In the genomic region with DNA sequence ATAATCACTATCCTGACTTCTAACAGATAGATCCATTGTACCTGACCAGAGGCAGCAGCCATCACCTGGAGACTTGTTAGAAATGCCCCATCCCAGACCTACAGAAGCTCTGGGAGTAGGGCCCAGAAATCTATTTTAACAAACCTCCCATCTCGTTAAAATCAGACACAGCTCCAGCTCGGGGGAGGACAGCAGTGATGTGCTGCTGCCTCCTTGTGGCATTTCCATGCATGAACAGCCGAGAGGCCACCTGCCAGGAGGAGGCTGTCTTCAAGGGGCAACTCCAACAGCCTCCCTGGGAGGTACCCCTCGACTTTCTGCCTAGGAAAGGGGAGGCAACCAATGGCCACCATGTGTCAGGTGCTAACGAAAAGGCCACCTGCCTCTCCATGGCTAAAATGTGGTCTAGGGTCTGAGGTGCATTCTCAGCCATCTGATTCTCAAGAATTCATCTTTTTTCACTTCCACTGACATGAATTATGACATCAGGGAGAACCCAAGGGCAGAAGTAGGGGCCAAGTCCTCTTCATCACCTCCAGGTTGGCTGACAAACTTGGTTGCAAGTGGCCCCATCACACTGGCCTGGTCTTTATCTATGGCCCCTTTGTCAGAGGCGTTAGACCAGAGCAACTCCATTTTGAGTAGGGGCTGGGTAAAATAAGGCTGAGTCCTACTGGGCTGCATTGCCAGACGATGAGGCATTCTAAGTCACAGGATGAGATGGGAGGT, we compare ENCODE assay signal across 8 cellular contexts. TPM values are rescaled to one million over a fixed set of nuclear protein-coding genes. Genes with fewer than 3 reads are reported as not detected.
DNase-seq lines count a peak whose midpoint lies in the region; ATAC-seq and TF ChIP-seq lines count a peak whose summit lies in the region.

No MANE protein-coding gene starts in this region.

- H3K27ac ChIP-seq in esophagus muscularis mucosa (replicated peaks in 1 of 4) (peak overlapping the region in 2 of 4 donors; percentile 41 to 78), substantia nigra (ENCODE audit: low read depth, low read length, poor library complexity, severe bottlenecking) (no peak overlapping the region)

- no peaks in the 10 kb centered on the region for H3K36me3 ChIP-seq in esophagus muscularis mucosa

- H3K4me3 Mint-ChIP-seq in natural killer cell = no peak overlapping the region

- no peaks in the 10 kb centered on the region for H3K27me3 ChIP-seq in esophagus muscularis mucosa

- peaks cover 37 to 76% (median 59%) of the 10 kb centered on the region in 4 donors for H3K4me1 ChIP-seq in esophagus muscularis mucosa

- peak; percentile 90 for DNase-seq in Ammon's horn (ENCODE audit: low spot score)
- DNase-seq in NCI-H774 (lab: John Stamatoyannopoulos, UW) = peak; percentile 19
- peak; percentile 62 for DNase-seq in activated T-cell treated with anti-CD3 and anti-CD28 coated beads, Interleukin-2, amount 50 U/mL, for 1 hour
- DNase-seq in esophagus muscularis mucosa (ENCODE audit: extremely low spot score) = no peak
- DNase-seq in natural killer cell = peak; percentile 45
- DNase-seq in substantia nigra (lab: John Stamatoyannopoulos, UW) = peak in 45 of 49 donors; percentile 11 to 79 (median 56)

- ATAC-seq in GM19351 (IDR thresholded peaks at IDR 0.05; ENCODE audit: unreplicated experiment) (peak; percentile 58), natural killer cell (peak; percentile 55 to 84 (median 80)), GM21381 (IDR thresholded peaks at IDR 0.05; ENCODE audit: unreplicated experiment) (no peak)

- no peaks in the 10 kb centered on the region for H3K36me3 Mint-ChIP-seq in natural killer cell

- no peaks in the 10 kb centered on the region for H3K9me3 Mint-ChIP-seq in natural killer cell

- peaks cover 4 to 7% of the 10 kb centered on the region in 2 donors for H3K27me3 Mint-ChIP-seq in natural killer cell (ENCODE audit: low read depth in 2 of 2)

- TF ChIP-seq EP300 in esophagus muscularis mucosa (IDR thresholded peaks at IDR 0.05) = no peak

- peaks cover 12 to 20% of the 10 kb centered on the region in 2 donors for H3K4me1 Mint-ChIP-seq in natural killer cell

- no peak overlapping the region for H3K4me3 ChIP-seq in esophagus muscularis mucosa

- H3K9me3 ChIP-seq in esophagus muscularis mucosa = no peaks in the 10 kb centered on the region

- no peak for TF ChIP-seq POLR2A in esophagus muscularis mucosa (IDR thresholded peaks at IDR 0.05; ENCODE audit: low read depth)

- intact Hi-C loops in esophagus muscularis mucosa (cut with DNase I) (loop anchor here (2.0 to 10.0 kb wide), 3 partner anchors 49 to 349 kb away; no protein-coding TSS in a partner anchor), natural killer cell (cut with micrococcal nuclease) (loop anchor here (1.0 kb wide), 2 partner anchors 48 to 349 kb away; no protein-coding TSS in a partner anchor)

- TF ChIP-seq CTCF in esophagus muscularis mucosa (IDR thresholded peaks at IDR 0.05) (peak; percentile 95 to 99 (median 97)), natural killer cell (IDR thresholded peaks at IDR 0.05) (peak; percentile 68)

- no peak overlapping the region for H3K27ac Mint-ChIP-seq in natural killer cell

- 28% methylated on average over 7 of the region's 7 CpGs for whole genome bisulfite sequencing in esophagus muscularis mucosa

RNA-seq across cellular contexts. Expression of a gene that starts 12.2 kb away (rescaled TPM):
- total RNA-seq in esophagus muscularis mucosa (1 to 10 TPM; 3.6 to 5.6 (median 5.0) TPM), natural killer cell (not detected)

RNA-seq across cellular contexts. Expression of a gene that starts 18.3 kb away (rescaled TPM):
- total RNA-seq in esophagus muscularis mucosa = 100 to 1,000 TPM; 350 to 833 (median 456) TPM
- total RNA-seq in natural killer cell = not detected

Comparison
In these comparisons a context has a peak if more than half of its experiments do, and no peak if none do; other contexts are left out.
1. RNA of a gene that starts 12.2 kb away (total RNA-seq): 3.6 to 5.6 TPM in esophagus muscularis mucosa; not detected in natural killer cell; every median in the first group is over 4 times any median in the second.
2. RNA of a gene that starts 18.3 kb away (total RNA-seq): 350 to 833 TPM in esophagus muscularis mucosa; not detected in natural killer cell; every median in the first group is over 100 times any median in the second.